In genomic region chr17:30566104-30566503, GRCh38 we compare ENCODE assay signal across 1 cellular context.
A peak's percentile ranks its signal among the peaks of the same experiment; 100 is the strongest.
TF ChIP-seq lines count a peak whose summit lies in the region.
"Not testable (repeated sequence)": the region's sequence is repeated elsewhere in the genome, so short reads cannot be mapped to it uniquely, and the experiment has no call there.

No MANE protein-coding gene starts in this region.

TF ChIP-seq in HepG2, 621 proteins besides CTCF, POLR2A, EP300 and RAD21:
- TF ChIP-seq TEAD3 (CRISPR knock-in tag; optimal IDR thresholded peaks at IDR 0.05; ENCODE audit: borderline replicate concordance) (peak; percentile 84), MAZ (IDR thresholded peaks at IDR 0.05; ENCODE audit: borderline replicate concordance, low read depth, low read length) (0 out of 2 replicates have a peak, but pooled peaks have one; percentile 68)
- TF ChIP-seq MAZ (CRISPR knock-in tag; IDR thresholded peaks at IDR 0.05; ENCODE audit: low read depth): not testable (repeated sequence)
TF ChIP-seq in HepG2: peak in this region for 2; not testable (repeated sequence) for 619.
